In genomic region chr6:15065603-15066002, GRCh38 we compare ENCODE assay signal across 2 cellular contexts.
TF ChIP-seq lines count a peak whose summit lies in the region.

No MANE protein-coding gene starts in this region.

TF ChIP-seq in HEK293, 187 proteins besides CTCF, POLR2A, EP300 and RAD21 (continued from another document and continues in another):
- TF ChIP-seq ZBTB7A (tag by site-specific recombination; IDR thresholded peaks at IDR 0.05; ENCODE audit: low read depth) (no peak), IKZF3 (tag by site-specific recombination; IDR thresholded peaks at IDR 0.05) (0 out of 2 replicates have a peak, but pooled peaks have one; percentile 12), ZNF19 (tag by site-specific recombination; IDR thresholded peaks at IDR 0.05; ENCODE audit: low read depth) (no peak), BCL11B (tag by site-specific recombination; IDR thresholded peaks at IDR 0.05; ENCODE audit: low read depth) (no peak), ZSCAN16 (tag by site-specific recombination; IDR thresholded peaks at IDR 0.05) (no peak), ZNF621 (tag by site-specific recombination; IDR thresholded peaks at IDR 0.05) (no peak), ZNF148 (tag by site-specific recombination; IDR thresholded peaks at IDR 0.05; ENCODE audit: borderline replicate concordance) (no peak), FEZF1 (tag by site-specific recombination; IDR thresholded peaks at IDR 0.05) (peak; percentile 74), ZEB2 (tag by site-specific recombination; IDR thresholded peaks at IDR 0.05) (peak; percentile 86), ZNF76 (tag by site-specific recombination; IDR thresholded peaks at IDR 0.05; ENCODE audit: borderline replicate concordance, low read depth) (no peak), ZNF146 (tag by site-specific recombination; IDR thresholded peaks at IDR 0.05) (0 out of 2 replicates have a peak, but pooled peaks have one; percentile 4), KLF7 (tag by site-specific recombination; IDR thresholded peaks at IDR 0.05; ENCODE audit: borderline replicate concordance) (0 out of 2 replicates have a peak, but pooled peaks have one; percentile 19), KLF8 (tag by site-specific recombination; IDR thresholded peaks at IDR 0.05) (peak; percentile 79), PRDM6 (tag by site-specific recombination; IDR thresholded peaks at IDR 0.05) (peak; percentile 88), ZNF18 (tag by site-specific recombination; IDR thresholded peaks at IDR 0.05) (0 out of 2 replicates have a peak, but pooled peaks have one; percentile 24), SP7 (tag by site-specific recombination; IDR thresholded peaks at IDR 0.05) (peak; percentile 94), INSM2 (tag by site-specific recombination; IDR thresholded peaks at IDR 0.05) (no peak), GFI1B (tag by site-specific recombination; IDR thresholded peaks at IDR 0.05) (peak; percentile 66; the same call in 1 of the 2 replicates)

TF ChIP-seq in HepG2, 621 proteins besides CTCF, POLR2A, EP300 and RAD21 (continued from another document):
- TF ChIP-seq DNMT3B (CRISPR knock-in tag; conservative IDR thresholded peaks at IDR 0.05) = no peak
- TF ChIP-seq ZNF792 (CRISPR knock-in tag; IDR thresholded peaks at IDR 0.05) = no peak
- no peak for TF ChIP-seq NRL (CRISPR knock-in tag; IDR thresholded peaks at IDR 0.05; ENCODE audit: borderline replicate concordance)
- TF ChIP-seq IRF9 (CRISPR knock-in tag; IDR thresholded peaks at IDR 0.05; ENCODE audit: borderline replicate concordance) = no peak
- TF ChIP-seq ZNF121 (CRISPR knock-in tag; IDR thresholded peaks at IDR 0.05) = no peak
- no peak for TF ChIP-seq HINFP (CRISPR knock-in tag; IDR thresholded peaks at IDR 0.05; ENCODE audit: low read depth)
- no peak for TF ChIP-seq NFATC3 (CRISPR knock-in tag; IDR thresholded peaks at IDR 0.05)
